In the genomic region with DNA sequence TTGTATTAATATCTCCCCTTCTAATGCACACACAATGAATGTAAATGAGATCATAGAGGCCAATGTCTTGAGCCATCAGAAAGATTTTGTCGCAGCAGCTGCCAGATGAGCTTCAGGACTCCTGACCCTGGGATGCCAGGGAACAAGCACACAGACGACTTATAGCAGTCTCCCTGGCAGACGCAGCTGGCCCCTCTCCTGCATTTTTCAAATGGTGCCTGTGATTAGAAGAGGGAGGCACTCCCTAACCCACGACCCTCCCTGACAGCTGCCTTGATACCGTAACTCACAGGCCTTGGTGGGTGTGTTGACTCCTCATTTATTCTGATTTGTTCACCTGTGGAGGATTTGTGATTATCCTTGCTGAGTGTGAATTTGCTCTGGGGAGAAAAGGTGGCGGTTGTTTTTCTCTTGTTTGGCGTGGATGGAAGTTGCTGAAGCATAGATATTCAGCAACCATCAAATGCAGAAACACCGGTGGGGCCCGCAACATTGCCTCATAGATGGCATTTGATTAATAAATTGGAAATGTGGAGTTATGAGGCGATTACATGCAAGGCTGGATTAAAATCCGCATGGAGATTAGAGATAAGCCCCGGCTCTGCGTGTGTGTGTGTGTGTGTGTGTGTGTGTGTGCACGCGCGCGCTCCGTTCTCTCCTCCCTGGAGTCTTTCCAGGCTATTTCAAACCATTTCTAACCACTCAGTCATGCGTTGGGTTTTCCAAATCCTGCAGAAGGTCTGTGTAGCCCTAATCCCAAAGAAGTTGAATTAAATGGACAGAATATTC, we compare ENCODE assay signal across 18 cellular contexts. TPM values are rescaled to one million over a fixed set of nuclear protein-coding genes. Genes with fewer than 3 reads are reported as not detected.
DNase-seq lines count a peak whose midpoint lies in the region; ATAC-seq, FAIRE-seq and TF ChIP-seq lines count a peak whose summit lies in the region.
"Had no signal": no experiment of that assay in that cellular context is flagged by ENCODE, and none has a peak within 500 bp of the region (broad histone marks: within the 10 kb centered on the region; RNA-seq: fewer than 3 reads in every experiment).

No MANE protein-coding gene starts in this region.

- H3K27ac ChIP-seq in WERI-Rb-1 = peak overlapping the region; percentile 98

- CTCF ChIA-PET in Caco-2 (lab: Charles Lee) = no interaction called here

- no peaks in the 10 kb centered on the region for H3K4me1 Mint-ChIP-seq in Caco-2 (ENCODE audit: low read depth, unreplicated experiment)

- ATAC-seq in GM21717 (IDR thresholded peaks at IDR 0.05; ENCODE audit: unreplicated experiment) (no peak), GM19324 (IDR thresholded peaks at IDR 0.05; ENCODE audit: low FRiP score, unreplicated experiment) (no peak)

- no peaks in the 10 kb centered on the region for H3K9me3 ChIP-seq in BE2C
- no peaks in the 10 kb centered on the region for H3K9me3 ChIP-seq in WERI-Rb-1 (ENCODE audit: severe bottlenecking)
- no peaks in the 10 kb centered on the region for H3K9me3 ChIP-seq in Caco-2

- H3K4me3 Mint-ChIP-seq in Caco-2 (ENCODE audit: unreplicated experiment) = no peak overlapping the region
- H3K4me3 Mint-ChIP-seq: CD4-positive, CD25-positive, alpha-beta regulatory T cell had no signal

- peaks cover 46% of the 10 kb centered on the region for H3K4me1 ChIP-seq in BE2C
- H3K4me1 ChIP-seq in Caco-2 = no peaks in the 10 kb centered on the region

- FAIRE-seq in D721Med (lab: Jason Lieb, UNC) = peak; percentile 94
- FAIRE-seq: GM19239 had no signal

- TF ChIP-seq CTCF in BE2C (IDR thresholded peaks at IDR 0.05; ENCODE audit: low read depth, low read length) = no peak
- no peak for TF ChIP-seq CTCF in D721Med (IDR thresholded peaks at IDR 0.05; ENCODE audit: insufficient read depth, missing control alignments)
- TF ChIP-seq CTCF in WERI-Rb-1 (IDR thresholded peaks at IDR 0.05; ENCODE audit: low read depth, low read length) = no peak
- TF ChIP-seq CTCF in Caco-2 (IDR thresholded peaks at IDR 0.05; ENCODE audit: insufficient read depth in 1 of 2, low read depth in 1 of 2, low read length in 1 of 2, severe bottlenecking in 1 of 2, unreplicated experiment in 1 of 2) = no peak

- DNase-seq in BE2C (peak; percentile 36), D721Med (ENCODE audit: insufficient read length, low spot score) (no peak), WERI-Rb-1 (peak; percentile 82), retina (peak; percentile 50), Caco-2 (no peak)
- DNase-seq: CD4-positive, CD25-positive, alpha-beta regulatory T cell; H7; KBM-7; MV-4-11; NCI-H187 treated with DMSO at 0.1 percent for 48 hours; NCI-H2171 treated with DMSO at 0.1 percent for 48 hours; NCI-H510A; NK-92 treated with Interleukin-12 subunit alpha and Interleukin-12 subunit beta, amount 100 ng/mL, for 24 hours; SIG-M5 had no signal

- no TSS peak for BruUV-seq in Caco-2 (replicated peaks; lab: Mats Ljungman, UMichigan)

- no peaks in the 10 kb centered on the region for H3K27me3 ChIP-seq in BE2C
- H3K27me3 ChIP-seq in WERI-Rb-1 (ENCODE audit: insufficient read depth, low read depth, severe bottlenecking) = no peaks in the 10 kb centered on the region
- no peaks in the 10 kb centered on the region for H3K27me3 ChIP-seq in Caco-2 (replicated peaks; ENCODE audit: control insufficient read depth, insufficient read depth, low read length)

- peaks cover 12% of the 10 kb centered on the region for H3K27me3 Mint-ChIP-seq in Caco-2 (ENCODE audit: insufficient read depth, unreplicated experiment)
- H3K27me3 Mint-ChIP-seq: CD4-positive, CD25-positive, alpha-beta regulatory T cell had no signal

- H3K9me3 Mint-ChIP-seq in Caco-2 (ENCODE audit: unreplicated experiment) = no peaks in the 10 kb centered on the region
- H3K9me3 Mint-ChIP-seq: CD4-positive, CD25-positive, alpha-beta regulatory T cell had no signal

- no peak overlapping the region for H3K27ac Mint-ChIP-seq in Caco-2 (ENCODE audit: unreplicated experiment)
- H3K27ac Mint-ChIP-seq: CD4-positive, CD25-positive, alpha-beta regulatory T cell had no signal

- H3K36me3 ChIP-seq in BE2C (no peaks in the 10 kb centered on the region), WERI-Rb-1 (peaks cover 15% of the 10 kb centered on the region), Caco-2 (ENCODE audit: control insufficient read depth, insufficient read depth, low read length) (no peaks in the 10 kb centered on the region)

- no peaks in the 10 kb centered on the region for H3K36me3 Mint-ChIP-seq in Caco-2 (ENCODE audit: insufficient read depth, unreplicated experiment)
- H3K36me3 Mint-ChIP-seq: CD4-positive, CD25-positive, alpha-beta regulatory T cell had no signal

- intact Hi-C loops in Caco-2 (cut with micrococcal nuclease; ENCODE audit: unreplicated experiment) = no loop called here

- H3K4me3 ChIP-seq in BE2C (ENCODE audit: low read depth, low read length) (no peak overlapping the region), WERI-Rb-1 (ENCODE audit: low read depth, low read length) (peak overlapping the region; percentile 25), Caco-2 (ENCODE audit: low read depth, low read length) (no peak overlapping the region)

- POLR2A ChIA-PET in Caco-2 (lab: Charles Lee) = no interaction called here

RNA-seq across cellular contexts. Expression of gene RD3, which starts 2.1 kb away (rescaled TPM):
- 3.4 TPM for polyA plus RNA-seq in BE2C (2012; ENCODE audit: insufficient read depth, insufficient read length, low read depth)
- not detected in 2 replicates for total RNA-seq in Caco-2 (2022)
- total RNA-seq: CD4-positive, CD25-positive, alpha-beta regulatory T cell; H7; OCI-LY7 had no signal
- polyA plus RNA-seq: CD4-positive, CD25-positive, alpha-beta regulatory T cell had no signal

Comparison
In these comparisons a context has a peak if more than half of its experiments do, and no peak if none do; other contexts are left out.
1. DNase-seq: peak in BE2C (single experiment), WERI-Rb-1 (single experiment) and retina (single experiment); none in D721Med (single experiment) and Caco-2 (0 of 2).